Comparison of ENCODE assay signal across 10 cellular contexts in genomic region chr12:93847517-93848452, GRCh38.
DNase-seq lines count a peak whose midpoint lies in the region; ATAC-seq and TF ChIP-seq lines count a peak whose summit lies in the region.
"Had no signal": no experiment of that assay in that cellular context is flagged by ENCODE, and none has a peak within 500 bp of the region (broad histone marks: within the 10 kb centered on the region; RNA-seq: fewer than 3 reads in every experiment).

No MANE protein-coding gene starts in this region.

- no peak for TF ChIP-seq POLR2A in transverse colon (IDR thresholded peaks at IDR 0.05)
- TF ChIP-seq POLR2A in breast epithelium (IDR thresholded peaks at IDR 0.05), result no peak

- in situ Hi-C loops in transverse colon (cut with MboI; ENCODE audit: low pct_ligation_motif_present in 1 of 4, low pct_unique_long_range_greater_than_20kb in 1 of 4, low sequenced_read_pairs in 3 of 4), result no loop called here

- peak; percentile 89 for ATAC-seq in GM19452 (IDR thresholded peaks at IDR 0.05; ENCODE audit: unreplicated experiment)
- ATAC-seq in HG03280 (IDR thresholded peaks at IDR 0.05; ENCODE audit: unreplicated experiment), result peak; percentile 82

- peaks cover 6 to 16% of the 10 kb centered on the region in 2 donors for H3K36me3 Mint-ChIP-seq in CD14-positive monocyte
- H3K36me3 Mint-ChIP-seq in activated T-helper 1 cell treated with anti-CD3 and anti-CD28 coated beads, Interleukin-12 subunit alpha, Interleukin-12 subunit beta, Interleukin-2, Interleukin-4 antibody, amounts not matched to agents 30 ng/mL and 10 ng/mL and 1 ng/mL, durations not matched to agents 14 hours and 24 hours and 36 hours (ENCODE audit: low read depth), result peaks cover 20% of the 10 kb centered on the region

- no peak for TF ChIP-seq EP300 in transverse colon (IDR thresholded peaks at IDR 0.05; ENCODE audit: low read depth)

- TF ChIP-seq CTCF in CD14-positive monocyte (IDR thresholded peaks at IDR 0.05) (no peak), transverse colon (IDR thresholded peaks at IDR 0.05) (no peak), breast epithelium (IDR thresholded peaks at IDR 0.05) (no peak)

- peaks cover 0 to 3% (median 2%) of the 10 kb centered on the region in 3 donors for H3K27me3 Mint-ChIP-seq in CD14-positive monocyte (ENCODE audit: low read depth in 3 of 3)
- no peaks in the 10 kb centered on the region for H3K27me3 Mint-ChIP-seq in activated T-helper 1 cell treated with anti-CD3 and anti-CD28 coated beads, Interleukin-12 subunit alpha, Interleukin-12 subunit beta, Interleukin-2, Interleukin-4 antibody, amounts not matched to agents 30 ng/mL and 10 ng/mL and 1 ng/mL, durations not matched to agents 14 hours and 24 hours and 36 hours (ENCODE audit: insufficient read depth)

- no peak overlapping the region for H3K4me3 ChIP-seq in transverse colon
- no peak overlapping the region for H3K4me3 ChIP-seq in breast epithelium
- H3K4me3 ChIP-seq: SJSA1, skin epidermis had no signal

- H3K36me3 ChIP-seq in transverse colon, result no peaks in the 10 kb centered on the region
- H3K36me3 ChIP-seq in breast epithelium, result no peaks in the 10 kb centered on the region
- H3K36me3 ChIP-seq: SJSA1 had no signal

- H3K9me3 ChIP-seq in transverse colon, result no peaks in the 10 kb centered on the region
- H3K9me3 ChIP-seq in breast epithelium, result no peaks in the 10 kb centered on the region
- H3K9me3 ChIP-seq: SJSA1 had no signal

- H3K4me1 ChIP-seq in transverse colon, result peaks cover 0 to 17% (median 7%) of the 10 kb centered on the region in 4 donors
- no peaks in the 10 kb centered on the region for H3K4me1 ChIP-seq in breast epithelium
- H3K4me1 ChIP-seq: SJSA1 had no signal

- 90 to 92% methylated on average over 6 to 7 of the region's 7 CpGs for WGBS in transverse colon (ENCODE audit: low coverage in 1 of 2), 2 donors

- H3K4me3 Mint-ChIP-seq in CD14-positive monocyte, result peak overlapping the region in 1 of 2 donors; percentile 61
- peak overlapping the region; percentile 49 for H3K4me3 Mint-ChIP-seq in activated T-helper 1 cell treated with anti-CD3 and anti-CD28 coated beads, Interleukin-12 subunit alpha, Interleukin-12 subunit beta, Interleukin-2, Interleukin-4 antibody, amounts not matched to agents 30 ng/mL and 10 ng/mL and 1 ng/mL, durations not matched to agents 14 hours and 24 hours and 36 hours

- H3K27ac Mint-ChIP-seq in CD14-positive monocyte, result peak overlapping the region; percentile 94 to 99 (median 97)
- H3K27ac Mint-ChIP-seq in activated T-helper 1 cell treated with anti-CD3 and anti-CD28 coated beads, Interleukin-12 subunit alpha, Interleukin-12 subunit beta, Interleukin-2, Interleukin-4 antibody, amounts not matched to agents 30 ng/mL and 10 ng/mL and 1 ng/mL, durations not matched to agents 14 hours and 24 hours and 36 hours, result peak overlapping the region; percentile 86

- H3K27me3 ChIP-seq in transverse colon (no peaks in the 10 kb centered on the region), breast epithelium (no peaks in the 10 kb centered on the region)
- H3K27me3 ChIP-seq: SJSA1 had no signal

- H3K27ac ChIP-seq in transverse colon, result peak overlapping the region in 2 of 4 donors; percentile 23 to 53
- H3K27ac ChIP-seq in breast epithelium, result no peak overlapping the region
- H3K27ac ChIP-seq: SJSA1 had no signal

- H3K9me3 Mint-ChIP-seq in CD14-positive monocyte, result peaks cover 4 to 8% (median 4%) of the 10 kb centered on the region in 7 donors
- peaks cover 24% of the 10 kb centered on the region for H3K9me3 Mint-ChIP-seq in activated T-helper 1 cell treated with anti-CD3 and anti-CD28 coated beads, Interleukin-12 subunit alpha, Interleukin-12 subunit beta, Interleukin-2, Interleukin-4 antibody, amounts not matched to agents 30 ng/mL and 10 ng/mL and 1 ng/mL, durations not matched to agents 14 hours and 24 hours and 36 hours

- intact Hi-C loops in CD14-positive monocyte (cut with micrococcal nuclease), result loop anchor here in 1 of 2 donors (2.0 to 10.0 kb wide), 2 partner anchors 75 to 1343 kb away; no protein-coding TSS in a partner anchor
- intact Hi-C loops in activated T-helper 1 cell treated with anti-CD3 and anti-CD28 coated beads, Interleukin-12 subunit alpha, Interleukin-12 subunit beta, Interleukin-2, Interleukin-4 antibody, amounts not matched to agents 30 ng/mL and 10 ng/mL and 1 ng/mL, durations not matched to agents 14 hours and 24 hours and 36 hours (cut with micrococcal nuclease), result loop anchor here (1.0 to 5.0 kb wide), 10 partner anchors 34 to 1815 kb away; partner anchors contain the start of gene CRADD
- intact Hi-C loops in transverse colon (cut with DNase I; ENCODE audit: low total_unique reads), result no loop called here
- intact Hi-C loops in breast epithelium (cut with DNase I; ENCODE audit: low total_unique reads), result no loop called here

- DNase-seq in CD14-positive monocyte (ENCODE audit: low spot score), result no peak
- peak; percentile 33 for DNase-seq in activated T-helper 1 cell treated with anti-CD3 and anti-CD28 coated beads, Interleukin-12 subunit alpha, Interleukin-12 subunit beta, Interleukin-2, Interleukin-4 antibody, amounts not matched to agents 30 ng/mL and 10 ng/mL and 1 ng/mL, durations not matched to agents 14 hours and 24 hours and 36 hours (ENCODE audit: low spot score)
- DNase-seq in transverse colon, result no peak
- no peak for DNase-seq in DMS153 treated with DMSO at 0.1 percent for 48 hours (lab: John Stamatoyannopoulos, UW; ENCODE audit: unreplicated experiment)
- DNase-seq in breast epithelium (ENCODE audit: low spot score in 2 of 2), result no peak
- DNase-seq in cerebellar nuclear complex (lab: John Stamatoyannopoulos, UW), result no peak

- peaks cover 38% of the 10 kb centered on the region for H3K4me1 Mint-ChIP-seq in CD14-positive monocyte
- peaks cover 74% of the 10 kb centered on the region for H3K4me1 Mint-ChIP-seq in activated T-helper 1 cell treated with anti-CD3 and anti-CD28 coated beads, Interleukin-12 subunit alpha, Interleukin-12 subunit beta, Interleukin-2, Interleukin-4 antibody, amounts not matched to agents 30 ng/mL and 10 ng/mL and 1 ng/mL, durations not matched to agents 14 hours and 24 hours and 36 hours (ENCODE audit: low read depth)
